20 cellular contexts compared by ENCODE assay signal in the genomic region with DNA sequence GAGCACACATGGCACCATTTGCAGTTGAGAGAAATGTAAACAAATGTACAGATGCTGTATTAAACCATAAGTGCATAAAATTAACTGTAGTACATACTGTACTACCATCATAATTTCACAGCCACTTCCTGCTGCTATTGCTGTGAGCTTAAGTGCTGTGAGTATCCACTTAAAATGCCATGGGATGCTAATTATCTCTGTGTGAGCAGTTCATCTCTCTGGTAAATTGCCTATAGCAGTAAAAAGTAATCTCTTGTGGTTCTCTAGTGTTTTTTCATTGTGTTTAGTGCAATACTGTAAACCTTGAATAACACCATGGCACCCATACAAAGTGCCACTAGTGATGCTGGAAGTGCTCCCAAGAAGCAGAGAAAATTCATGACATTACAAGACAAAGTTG. TPM values are rescaled to one million over a fixed set of nuclear protein-coding genes. Genes with fewer than 3 reads are reported as not detected.
A peak's percentile ranks its signal among the peaks of the same experiment; 100 is the strongest.
DNase-seq lines count a peak whose midpoint lies in the region; ATAC-seq and TF ChIP-seq lines count a peak whose summit lies in the region.
"Had no signal": no experiment of that assay in that cellular context is flagged by ENCODE, and none has a peak within 500 bp of the region (broad histone marks: within the 10 kb centered on the region; RNA-seq: fewer than 3 reads in every experiment).

No MANE protein-coding gene starts in this region.

- intact Hi-C loops in Right ventricle myocardium superior (cut with DNase I) (loop anchor here (5.0 kb wide), 1 partner anchor 244 kb away; no protein-coding TSS in a partner anchor), heart left ventricle (cut with DNase I) (loop anchor here in 7 of 10 donors (5.0 to 10.0 kb wide), 8 partner anchors 161 to 491 kb away; a partner anchor contains a TSS)

- no peak overlapping the region for H3K18ac ChIP-seq in mesenchymal stem cell (ENCODE audit: low read depth in 1 of 2, low read length in 2 of 2)

- DNase-seq in Right ventricle myocardium superior = no peak
- no peak for DNase-seq in heart left ventricle
- DNase-seq in NCI-H146 (lab: John Stamatoyannopoulos, UW) = peak; percentile 54
- peak; percentile 71 for DNase-seq in NCI-H2227 treated with DMSO at 0.1 percent for 48 hours (lab: John Stamatoyannopoulos, UW)
- DNase-seq in mesenchymal stem cell = peak; percentile 55
- no peak for DNase-seq in LoVo (ENCODE audit: low spot score)
- DNase-seq: activated naive CD4-positive, alpha-beta T cell treated with anti-CD3 and anti-CD28 coated beads for 36 hours; activated T-cell treated with anti-CD3 and anti-CD28 coated beads, Interleukin-2, amount 50 U/mL, for 1 hour; mammary epithelial cell; MV-4-11; NCI-H526 treated with DMSO at 0.1 percent for 48 hours; nucleus accumbens; stimulated activated CD4-positive, alpha-beta T cell treated with anti-CD3 and anti-CD28 coated beads, Interleukin-2, amount 100 ng/mL, for 48 hours; stimulated activated naive CD4-positive, alpha-beta T cell had no signal

- H3K4me1 ChIP-seq in heart left ventricle = no peaks in the 10 kb centered on the region
- H3K4me1 ChIP-seq in mesenchymal stem cell (ENCODE audit: control insufficient read depth, insufficient read depth, low read depth, low read length) = peaks cover 2% of the 10 kb centered on the region
- H3K4me1 ChIP-seq: vagina had no signal

- H3K14ac ChIP-seq in mesenchymal stem cell (ENCODE audit: low read length in 2 of 2) = no peak overlapping the region

- TF ChIP-seq CTCF in heart left ventricle (IDR thresholded peaks at IDR 0.05) = no peak

- peak; percentile 53 for ATAC-seq in Right ventricle myocardium superior (ENCODE audit: poor library complexity)
- no peak for ATAC-seq in heart left ventricle
- ATAC-seq in HG03457 (IDR thresholded peaks at IDR 0.05; ENCODE audit: unreplicated experiment) = no peak
- ATAC-seq in HG02884 (IDR thresholded peaks at IDR 0.05; ENCODE audit: unreplicated experiment) = no peak
- ATAC-seq: HCT116 had no signal

- H3K36me3 ChIP-seq in heart left ventricle (no peaks in the 10 kb centered on the region), mesenchymal stem cell (ENCODE audit: control insufficient read depth in 1 of 2, insufficient read depth in 2 of 2, low read depth in 1 of 2, low read length in 2 of 2) (no peaks in the 10 kb centered on the region)
- H3K36me3 ChIP-seq: thoracic aorta, vagina had no signal

- TF ChIP-seq POLR2A in heart left ventricle (IDR thresholded peaks at IDR 0.05) = no peak

- H3K4ac ChIP-seq in mesenchymal stem cell (ENCODE audit: low read depth in 1 of 2, low read length in 2 of 2) = no peak overlapping the region

- H2AFZ ChIP-seq in mesenchymal stem cell (ENCODE audit: low read depth, low read length) = no peak overlapping the region

- H3K23ac ChIP-seq in mesenchymal stem cell (ENCODE audit: low read length in 2 of 2) = no peak overlapping the region

- no peaks in the 10 kb centered on the region for H3K27me3 ChIP-seq in heart left ventricle
- H3K27me3 ChIP-seq in mesenchymal stem cell (ENCODE audit: control insufficient read depth in 1 of 2, insufficient read depth in 1 of 2, low read length in 2 of 2) = no peaks in the 10 kb centered on the region
- H3K27me3 ChIP-seq: vagina had no signal

- no peak overlapping the region for H2AK5ac ChIP-seq in mesenchymal stem cell (ENCODE audit: low read length, severe bottlenecking)

- no peak overlapping the region for H3K27ac ChIP-seq in heart left ventricle
- H3K27ac ChIP-seq in mesenchymal stem cell (ENCODE audit: low read length, poor library complexity, severe bottlenecking) = no peak overlapping the region
- H3K27ac ChIP-seq: KMS-11, thoracic aorta, vagina had no signal

- no peak overlapping the region for H3K4me3 ChIP-seq in heart left ventricle
- H3K4me3 ChIP-seq in mesenchymal stem cell (ENCODE audit: insufficient read depth in 1 of 2, low read depth in 1 of 2, low read length in 2 of 2) = no peak overlapping the region
- H3K4me3 ChIP-seq: thoracic aorta, vagina had no signal

- H3K9me3 ChIP-seq in heart left ventricle (no peaks in the 10 kb centered on the region), mesenchymal stem cell (ENCODE audit: control insufficient read depth, low read length) (no peaks in the 10 kb centered on the region)
- H3K9me3 ChIP-seq: thoracic aorta, vagina had no signal

- H3K79me1 ChIP-seq in mesenchymal stem cell (replicated peaks; ENCODE audit: low read length, poor library complexity, severe bottlenecking) = no peaks in the 10 kb centered on the region

- H3K9ac ChIP-seq in mesenchymal stem cell (ENCODE audit: low read length) = no peak overlapping the region
- H3K9ac ChIP-seq: KMS-11 had no signal

- H2BK15ac ChIP-seq in mesenchymal stem cell (ENCODE audit: low read depth, poor library complexity, severe bottlenecking) = no peak overlapping the region

- H4K91ac ChIP-seq in mesenchymal stem cell (ENCODE audit: low read length) = no peak overlapping the region

- no peak overlapping the region for H2BK12ac ChIP-seq in mesenchymal stem cell (ENCODE audit: low read length in 2 of 2)

- H3K4me2 ChIP-seq in mesenchymal stem cell (ENCODE audit: low read length, poor library complexity, severe bottlenecking) = no peak overlapping the region
- H3K4me2 ChIP-seq: KMS-11 had no signal

- no peak overlapping the region for H4K8ac ChIP-seq in mesenchymal stem cell (ENCODE audit: low read length)

- H2BK5ac ChIP-seq in mesenchymal stem cell (ENCODE audit: low read depth, low read length, poor library complexity, severe bottlenecking) = no peak overlapping the region

- no peak overlapping the region for H2BK120ac ChIP-seq in mesenchymal stem cell (ENCODE audit: low read depth, low read length)

RNA-seq across cellular contexts. Expression of a gene that starts 9.9 kb away (rescaled TPM):
- total RNA-seq in Right ventricle myocardium superior = 67.9 TPM
- total RNA-seq in heart left ventricle = 10 to 100 TPM; 61.0 to 80.9 (median 70.3) TPM
- 10 to 100 TPM; 49.1 to 87.1 TPM for polyA plus RNA-seq in heart left ventricle
- 32.6 TPM for polyA plus RNA-seq in mesenchymal stem cell (2013, experiment 1 of 2)
- polyA plus RNA-seq in mesenchymal stem cell (2013, experiment 2 of 2) = 33.8 TPM

Comparison
In these comparisons a context has a peak if more than half of its experiments do, and no peak if none do; other contexts are left out.
1. DNase-seq: peak in NCI-H146 (single experiment), NCI-H2227 treated with DMSO at 0.1 percent for 48 hours (single experiment) and mesenchymal stem cell (single experiment); none in Right ventricle myocardium superior (single experiment), heart left ventricle (0 of 5) and LoVo (single experiment).